Comparison of ENCODE assay signal across 17 cellular contexts in genomic region chr22:35777335-35777975, GRCh38. TPM values are rescaled to one million over a fixed set of nuclear protein-coding genes. Genes with fewer than 3 reads are reported as not detected.
DNase-seq lines count a peak whose midpoint lies in the region; ATAC-seq and TF ChIP-seq lines count a peak whose summit lies in the region.
"Had no signal": no experiment of that assay in that cellular context is flagged by ENCODE, and none has a peak within 500 bp of the region (broad histone marks: within the 10 kb centered on the region; RNA-seq: fewer than 3 reads in every experiment).

No MANE protein-coding gene starts in this region.

- no peak overlapping the region for H3K9ac ChIP-seq in HCT116 (ENCODE audit: low read length)

- CTCF ChIA-PET in HCT116 (lab: Charles Lee) = no interaction called here

- DNase-seq in HCT116 (ENCODE audit: low read depth, low spot score) = no peak
- peak; percentile 77 for DNase-seq in fibroblast of villous mesenchyme (ENCODE audit: low read depth)
- DNase-seq in superior temporal gyrus (ENCODE audit: extremely low spot score) = peak; percentile 28
- no peak for DNase-seq in activated CD4-positive, alpha-beta T cell treated with anti-CD3 and anti-CD28 coated beads, Interleukin-2, amount 50 U/mL, for 1 hour
- no peak for DNase-seq in BE2C
- no peak for DNase-seq in left ventricle myocardium superior
- DNase-seq: activated CD4-positive, CD25-positive, alpha-beta regulatory T cell; heart right ventricle; MV-4-11; NCI-H510A treated with DMSO at 0.1 percent for 48 hours had no signal

- intact Hi-C loops in HCT116 (cut with micrococcal nuclease) (no loop called here), left ventricle myocardium superior (cut with micrococcal nuclease) (no loop called here)

- no peaks in the 10 kb centered on the region for H3K9me2 ChIP-seq in HCT116 (ENCODE audit: insufficient read depth)

- H4K20me1 ChIP-seq in HCT116 (ENCODE audit: insufficient read depth) = 0 out of 2 replicates have a peak, but pooled peaks cover 3% of the 10 kb centered on the region

- no peaks in the 10 kb centered on the region for H3K79me2 ChIP-seq in HCT116 (ENCODE audit: insufficient read depth, low read length)

- peak overlapping the region; percentile 19; the same call in 1 of the 2 replicates for H3K4me2 ChIP-seq in HCT116 (ENCODE audit: low read length)

- TSS peak; percentile 10 for BruUV-seq in HCT116 (replicated peaks; lab: Mats Ljungman, UMichigan)

- H3K9me3 ChIP-seq in HCT116 (ENCODE audit: control insufficient read depth in 1 of 2, insufficient read depth in 1 of 2, low read depth in 1 of 2, low read length in 2 of 2) = no peaks in the 10 kb centered on the region
- no peaks in the 10 kb centered on the region for H3K9me3 ChIP-seq in BE2C
- H3K9me3 ChIP-seq: heart right ventricle, prostate gland had no signal

- no peak overlapping the region for H3K4me3 ChIP-seq in HCT116 (replicated peaks in 1 of 2; ENCODE audit: low read depth in 1 of 2, low read length in 2 of 2)
- peak overlapping the region; percentile 27; the same call in 1 of the 2 replicates for H3K4me3 ChIP-seq in WI38 (ENCODE audit: low read depth, low read length)
- no peak overlapping the region for H3K4me3 ChIP-seq in fibroblast of villous mesenchyme (ENCODE audit: low read depth, low read length)
- H3K4me3 ChIP-seq in BE2C (ENCODE audit: low read depth, low read length) = no peak overlapping the region
- H3K4me3 ChIP-seq: heart right ventricle, prostate gland had no signal

- TF ChIP-seq POLR2A in HCT116 (IDR thresholded peaks at IDR 0.05; ENCODE audit: borderline replicate concordance, extremely low read depth, insufficient read depth, insufficient read length) = no peak

- RAD21 ChIA-PET in HCT116 (lab: Charles Lee; ENCODE audit: low non-redundant PET in 1 of 2, low total read pairs in 2 of 2, uncharacterized antibody in 2 of 2, unreplicated experiment in 2 of 2) = no interaction called here

- no peak for TF ChIP-seq RAD21 in HCT116 (IDR thresholded peaks at IDR 0.05; ENCODE audit: low read depth)

- H3K27me3 ChIP-seq in HCT116 (ENCODE audit: insufficient read depth, low read length) (no peaks in the 10 kb centered on the region), BE2C (no peaks in the 10 kb centered on the region)
- H3K27me3 ChIP-seq: heart right ventricle had no signal

- TF ChIP-seq CTCF in HCT116 (IDR thresholded peaks at IDR 0.05 in 2 of 3, conservative IDR thresholded peaks at IDR 0.05 in 1 of 3; ENCODE audit: borderline replicate concordance in 1 of 3, insufficient read depth in 1 of 3, low read depth in 2 of 3, low read length in 2 of 3) (no peak), WI38 (IDR thresholded peaks at IDR 0.05; ENCODE audit: low read depth, low read length) (no peak), fibroblast of villous mesenchyme (IDR thresholded peaks at IDR 0.05; ENCODE audit: insufficient read depth, low read depth, low read length) (no peak), BE2C (IDR thresholded peaks at IDR 0.05; ENCODE audit: low read depth, low read length) (no peak)

- no peak for ATAC-seq in HCT116
- ATAC-seq in GM21717 (IDR thresholded peaks at IDR 0.05; ENCODE audit: unreplicated experiment) = no peak
- ATAC-seq in left ventricle myocardium superior = no peak
- ATAC-seq: heart right ventricle had no signal

- H3K4me1 ChIP-seq in HCT116 (ENCODE audit: control insufficient read depth in 1 of 2, insufficient read depth in 2 of 2, low read length in 2 of 2) (peaks cover 0 to 11% of the 10 kb centered on the region in 2 experiments; a peak in 2 of 4 replicates), BE2C (no peaks in the 10 kb centered on the region; the same call in 1 of the 2 replicates)
- H3K4me1 ChIP-seq: prostate gland had no signal

- H3K27ac ChIP-seq in HCT116 (ENCODE audit: low read depth, low read length) = no peak overlapping the region
- H3K27ac ChIP-seq: heart right ventricle, prostate gland had no signal

- H2AFZ ChIP-seq in HCT116 (ENCODE audit: low read depth, low read length, poor library complexity, severe bottlenecking) = no peak overlapping the region

- peaks cover 5 to 7% of the 10 kb centered on the region in 2 experiments; a peak in 1 of 4 replicates for H3K36me3 ChIP-seq in HCT116 (ENCODE audit: control insufficient read depth in 1 of 2, insufficient read depth in 2 of 2, low read length in 2 of 2)
- H3K36me3 ChIP-seq in BE2C = peaks cover 18% of the 10 kb centered on the region; the same call in 1 of the 2 replicates
- H3K36me3 ChIP-seq: prostate gland had no signal

- POLR2A ChIA-PET in HCT116 (lab: Charles Lee) = no interaction called here

TF ChIP-seq in HCT116, 20 proteins besides CTCF, POLR2A, EP300 and RAD21:
- TF ChIP-seq ELF1 (IDR thresholded peaks at IDR 0.05; ENCODE audit: borderline replicate concordance, low read depth) (no peak), ZBTB33 (IDR thresholded peaks at IDR 0.05; ENCODE audit: extremely low read depth, insufficient replicate concordance, low read length) (no peak), YY1 (IDR thresholded peaks at IDR 0.05; ENCODE audit: extremely low read depth, insufficient replicate concordance, low read depth, low read length) (no peak), FOSL1 (IDR thresholded peaks at IDR 0.05; ENCODE audit: low read depth) (no peak), ZFX (IDR thresholded peaks at IDR 0.05) (no peak)

RNA-seq across cellular contexts. Expression of gene APOL5, which starts 59.8 kb away (rescaled TPM):
- total RNA-seq in HCT116 (2021; ENCODE audit: unreplicated experiment) (not detected), fibroblast of villous mesenchyme (not detected in 2 replicates), left ventricle myocardium superior (not detected)
- polyA plus RNA-seq in HCT116 (2012) = not detected in 2 replicates
- not detected for polyA plus RNA-seq in BE2C (2012; ENCODE audit: insufficient read depth, insufficient read length, low read depth)
- total RNA-seq: activated T-helper 2 cell treated with anti-CD3 and anti-CD28 coated beads, Interferon-gamma antibody, Interleukin-2, Interleukin-4, amounts not matched to agents 10 μg/mL and 5 μg/mL and 100 μg/mL, durations not matched to agents 14 hours and 24 hours and 36 hours; heart right ventricle; lung microvascular endothelial cell; prostate gland; SK-MEL-5; temporal lobe had no signal

Comparison
In these comparisons a context has a peak if more than half of its experiments do, and no peak if none do; other contexts are left out.
1. DNase-seq: peak in fibroblast of villous mesenchyme (single experiment) and superior temporal gyrus (single experiment); none in HCT116 (single experiment), activated CD4-positive, alpha-beta T cell treated with anti-CD3 and anti-CD28 coated beads, Interleukin-2, amount 50 U/mL, for 1 hour (single experiment), BE2C (single experiment) and left ventricle myocardium superior (single experiment).